ENCODE assay signal across 13 cellular contexts in genomic region chr1:198531891-198532290, GRCh38. TPM values are rescaled to one million over a fixed set of nuclear protein-coding genes. Genes with fewer than 3 reads are reported as not detected.
DNase-seq lines count a peak whose midpoint lies in the region; ATAC-seq and TF ChIP-seq lines count a peak whose summit lies in the region.
"Had no signal": no experiment of that assay in that cellular context is flagged by ENCODE, and none has a peak within 500 bp of the region (broad histone marks: within the 10 kb centered on the region; RNA-seq: fewer than 3 reads in every experiment).

No MANE protein-coding gene starts in this region.

- peak overlapping the region; percentile 32 for H3K4me2 ChIP-seq in Karpas-422 (ENCODE audit: low read depth, low read length, poor library complexity, severe bottlenecking)

- CTCF ChIA-PET in CD4-positive, alpha-beta T cell (lab: Charles Lee) = interaction anchor here (0.7 kb wide), 1 partner anchor 152 kb away, joined by 3 read pairs; no protein-coding TSS in a partner anchor
- CTCF ChIA-PET in T-cell (lab: Charles Lee) = no interaction called here

- no peak for ATAC-seq in CD4-positive, alpha-beta T cell (ENCODE audit: poor library complexity)
- ATAC-seq in T-cell (replicated peaks in 1 of 4) (no peak), sciatic nerve (no peak)
- ATAC-seq: PC-3 had no signal

- peak overlapping the region; percentile 69 for H2AFZ ChIP-seq in Karpas-422 (ENCODE audit: low read length)

- intact Hi-C loops in CD4-positive, alpha-beta T cell (cut with DNase I, micrococcal nuclease) = loop anchor here in 1 of 2 experiments (5.0 kb wide), 1 partner anchor 160 kb away; no protein-coding TSS in a partner anchor
- intact Hi-C loops in sciatic nerve (cut with DNase I) = no loop called here

- no peak overlapping the region for H3K4me3 Mint-ChIP-seq in CD4-positive, alpha-beta T cell
- H3K4me3 Mint-ChIP-seq in T-cell = no peak overlapping the region
- peak overlapping the region in 1 of 3 experiments; percentile 6 for H3K4me3 Mint-ChIP-seq in nephron
- H3K4me3 Mint-ChIP-seq in mesothelial cell of epicardium = no peak overlapping the region
- no peak overlapping the region for H3K4me3 Mint-ChIP-seq in endothelial cell (ENCODE audit: unreplicated experiment)

- peaks cover 72% of the 10 kb centered on the region for H3K4me1 Mint-ChIP-seq in CD4-positive, alpha-beta T cell (ENCODE audit: low read depth)
- H3K4me1 Mint-ChIP-seq in T-cell = peaks cover 69 to 84% (median 70%) of the 10 kb centered on the region in 3 donors
- H3K4me1 Mint-ChIP-seq in nephron = peaks cover 55% of the 10 kb centered on the region
- peaks cover 30% of the 10 kb centered on the region for H3K4me1 Mint-ChIP-seq in mesothelial cell of epicardium
- peaks cover 6% of the 10 kb centered on the region for H3K4me1 Mint-ChIP-seq in endothelial cell (ENCODE audit: unreplicated experiment)

- H3K9me3 Mint-ChIP-seq in CD4-positive, alpha-beta T cell = peaks cover 4% of the 10 kb centered on the region
- H3K9me3 Mint-ChIP-seq in T-cell (peaks cover 0 to 8% (median 0%) of the 10 kb centered on the region in 3 donors), nephron (no peaks in the 10 kb centered on the region), mesothelial cell of epicardium (no peaks in the 10 kb centered on the region), endothelial cell (ENCODE audit: unreplicated experiment) (no peaks in the 10 kb centered on the region)

- no peaks in the 10 kb centered on the region for H3K27me3 Mint-ChIP-seq in CD4-positive, alpha-beta T cell
- no peaks in the 10 kb centered on the region for H3K27me3 Mint-ChIP-seq in T-cell
- H3K27me3 Mint-ChIP-seq in nephron (ENCODE audit: low read depth) = no peaks in the 10 kb centered on the region
- H3K27me3 Mint-ChIP-seq in mesothelial cell of epicardium (ENCODE audit: low read depth) = peaks cover 3% of the 10 kb centered on the region
- H3K27me3 Mint-ChIP-seq in endothelial cell (ENCODE audit: unreplicated experiment) = peaks cover 2% of the 10 kb centered on the region

- no peaks in the 10 kb centered on the region for H3K79me2 ChIP-seq in Karpas-422 (ENCODE audit: low read length)

- no peaks in the 10 kb centered on the region for H4K20me1 ChIP-seq in Karpas-422 (ENCODE audit: insufficient read depth, low read depth, low read length)

- H3K36me3 Mint-ChIP-seq in CD4-positive, alpha-beta T cell (ENCODE audit: low read depth) = no peaks in the 10 kb centered on the region
- H3K36me3 Mint-ChIP-seq in T-cell (peaks cover 5% of the 10 kb centered on the region), nephron (ENCODE audit: low read depth) (no peaks in the 10 kb centered on the region), mesothelial cell of epicardium (no peaks in the 10 kb centered on the region), endothelial cell (ENCODE audit: low read depth, unreplicated experiment) (no peaks in the 10 kb centered on the region)

- POLR2A ChIA-PET in CD4-positive, alpha-beta T cell (lab: Charles Lee) = no interaction called here
- POLR2A ChIA-PET in T-cell (lab: Charles Lee) = no interaction called here

- peak overlapping the region; percentile 28 for H3K27ac Mint-ChIP-seq in CD4-positive, alpha-beta T cell
- H3K27ac Mint-ChIP-seq in T-cell = peak overlapping the region; percentile 13 to 48
- peak overlapping the region in 2 of 3 experiments; percentile 37 to 76 for H3K27ac Mint-ChIP-seq in nephron
- H3K27ac Mint-ChIP-seq in mesothelial cell of epicardium = no peak overlapping the region
- H3K27ac Mint-ChIP-seq in endothelial cell (ENCODE audit: unreplicated experiment) = no peak overlapping the region

- no peak overlapping the region; the same call in 1 of the 2 replicates for H3K9ac ChIP-seq in Karpas-422 (ENCODE audit: low read length)

- H3K27me3 ChIP-seq in CD4-positive, alpha-beta T cell (ENCODE audit: control insufficient read depth, insufficient read depth, low read length) = no peaks in the 10 kb centered on the region
- H3K27me3 ChIP-seq in Karpas-422 (ENCODE audit: low read length) = no peaks in the 10 kb centered on the region

- peaks cover 62% of the 10 kb centered on the region for H3K4me1 ChIP-seq in Karpas-422 (ENCODE audit: low read length)

- no peaks in the 10 kb centered on the region for H3K9me2 ChIP-seq in Karpas-422 (replicated peaks; ENCODE audit: insufficient read depth, low read length)

- no peak for TF ChIP-seq CTCF in CD4-positive, alpha-beta T cell (IDR thresholded peaks at IDR 0.05)
- TF ChIP-seq CTCF in nephron (IDR thresholded peaks at IDR 0.05; ENCODE audit: unreplicated experiment in 3 of 3) = no peak
- no peak for TF ChIP-seq CTCF in mesothelial cell of epicardium (IDR thresholded peaks at IDR 0.05; ENCODE audit: unreplicated experiment)
- no peak for TF ChIP-seq CTCF in endothelial cell (IDR thresholded peaks at IDR 0.05; ENCODE audit: unreplicated experiment)

- no peaks in the 10 kb centered on the region for H3K36me3 ChIP-seq in Karpas-422 (ENCODE audit: insufficient read depth, low read length)

- DNase-seq in CD4-positive, alpha-beta T cell = no peak
- DNase-seq in Karpas-422 = no peak
- DNase-seq in T-cell = no peak
- no peak for DNase-seq in mesothelial cell of epicardium (ENCODE audit: low spot score in 2 of 2, unreplicated experiment in 2 of 2)
- DNase-seq in sciatic nerve (ENCODE audit: low spot score) = no peak
- no peak for DNase-seq in endothelial cell (ENCODE audit: low spot score)
- DNase-seq: DMS153, H7, NCI-H1105 treated with DMSO at 0.1 percent for 48 hours, NCI-H2029, PC-3 had no signal

- no peak overlapping the region for H3K27ac ChIP-seq in CD4-positive, alpha-beta T cell (ENCODE audit: low read depth, low read length)
- H3K27ac ChIP-seq in Karpas-422 (ENCODE audit: low read length) = peak overlapping the region; percentile 63

- no peaks in the 10 kb centered on the region for H3K9me3 ChIP-seq in CD4-positive, alpha-beta T cell (ENCODE audit: control insufficient read depth, low read length)
- H3K9me3 ChIP-seq in Karpas-422 (ENCODE audit: low read length) = no peaks in the 10 kb centered on the region

- H3K4me3 ChIP-seq in Karpas-422 (ENCODE audit: low read length) = no peak overlapping the region

RNA-seq across cellular contexts. Expression of gene ATP6V1G3, which starts 8.6 kb away (rescaled TPM):
- not detected for total RNA-seq in CD4-positive, alpha-beta T cell
- total RNA-seq in Karpas-422 (2014; rRNA removed; shearing (Covaris generic); ENCODE audit: low replicate concordance) = not detected in 2 replicates
- total RNA-seq in T-cell (not detected), mesothelial cell of epicardium (not detected in 3 replicates), sciatic nerve (not detected), endothelial cell (ENCODE audit: unreplicated experiment) (not detected)
- total RNA-seq: H7, PC-3, SK-MEL-5 had no signal

Comparison
In these comparisons a context has a peak if more than half of its experiments do, and no peak if none do; other contexts are left out.
1. H3K27ac Mint-ChIP-seq: peak in CD4-positive, alpha-beta T cell (single experiment), T-cell (2 of 2) and nephron (2 of 3); none in mesothelial cell of epicardium (single experiment) and endothelial cell (single experiment).